12 cellular contexts compared by ENCODE assay signal in the genomic region with DNA sequence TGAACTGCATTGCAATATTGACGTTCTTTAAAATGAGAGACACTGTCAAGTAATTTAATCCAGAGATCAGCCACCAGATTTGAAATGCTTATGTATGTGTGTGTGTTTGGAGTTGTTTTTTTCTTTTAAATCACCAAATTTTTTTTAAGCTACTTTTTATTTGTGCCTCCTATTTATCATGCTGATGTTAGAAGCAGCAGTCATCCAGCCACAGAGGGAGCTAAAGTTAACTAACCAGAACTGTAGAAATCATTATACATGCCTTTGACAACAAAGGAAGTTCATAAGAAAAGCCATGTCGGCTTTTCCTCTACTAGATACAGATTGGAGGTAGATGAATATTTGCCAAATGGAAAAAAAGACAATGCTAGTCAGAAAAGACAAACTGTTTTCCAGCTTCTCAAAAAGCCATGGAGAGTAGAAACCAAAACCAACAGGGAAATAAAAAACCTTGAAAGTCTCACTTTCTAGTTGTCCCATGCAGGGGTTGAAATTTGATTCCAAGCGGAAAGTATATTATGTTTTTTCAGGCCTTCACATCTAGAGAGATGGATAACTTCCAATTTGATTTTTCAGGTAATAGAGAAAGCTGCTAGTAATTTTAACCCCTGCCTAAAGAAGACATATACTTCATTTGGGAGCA. TPM values are rescaled to one million over a fixed set of nuclear protein-coding genes. Genes with fewer than 3 reads are reported as not detected.
A peak's percentile ranks its signal among the peaks of the same experiment; 100 is the strongest.
DNase-seq lines count a peak whose midpoint lies in the region; ATAC-seq and TF ChIP-seq lines count a peak whose summit lies in the region.
"Had no signal": no experiment of that assay in that cellular context is flagged by ENCODE, and none has a peak within 500 bp of the region (broad histone marks: within the 10 kb centered on the region; RNA-seq: fewer than 3 reads in every experiment).

No MANE protein-coding gene starts in this region.

- TF ChIP-seq POLR2A in esophagus muscularis mucosa (IDR thresholded peaks at IDR 0.05; ENCODE audit: low read depth) = no peak

- 0 out of 2 replicates have a peak overlapping the region, but pooled peaks have one; percentile 7 for H3K4me2 ChIP-seq in DOHH2 (ENCODE audit: low read length)
- H3K4me2 ChIP-seq: smooth muscle cell had no signal

- no peaks in the 10 kb centered on the region for H3K9me2 ChIP-seq in DOHH2 (replicated peaks; ENCODE audit: control insufficient read depth, low read length)

- CTCF ChIA-PET in A673 (lab: Charles Lee) = interaction anchor here (0.6 kb wide), 2 partner anchors 15 to 122 kb away, joined by 5 to 7 read pairs; no protein-coding TSS in a partner anchor

- H3K4me1 ChIP-seq in A673 (ENCODE audit: insufficient read depth, low read length, poor library complexity, severe bottlenecking) = peaks cover 28% of the 10 kb centered on the region
- peaks cover 25% of the 10 kb centered on the region for H3K4me1 ChIP-seq in DOHH2 (ENCODE audit: control insufficient read depth, low read length)
- H3K4me1 ChIP-seq in esophagus muscularis mucosa = peaks cover 34 to 58% (median 50%) of the 10 kb centered on the region in 4 donors

- no peaks in the 10 kb centered on the region; the same call in 1 of the 2 replicates for H3F3A ChIP-seq in DOHH2 (ENCODE audit: control insufficient read depth, insufficient read depth)

- ATAC-seq in GM21528 (IDR thresholded peaks at IDR 0.05; ENCODE audit: low FRiP score, unreplicated experiment) (no peak), HG02610 (IDR thresholded peaks at IDR 0.05; ENCODE audit: unreplicated experiment) (no peak)

- H3K27me3 ChIP-seq in A673 (replicated peaks; ENCODE audit: insufficient read depth, low read depth, low read length, poor library complexity) (no peaks in the 10 kb centered on the region), DOHH2 (ENCODE audit: control insufficient read depth, low read length) (no peaks in the 10 kb centered on the region), esophagus muscularis mucosa (no peaks in the 10 kb centered on the region)
- H3K27me3 ChIP-seq: uterus had no signal

- no peak for TF ChIP-seq EP300 in esophagus muscularis mucosa (IDR thresholded peaks at IDR 0.05)

- intact Hi-C loops in A673 (cut with micrococcal nuclease; ENCODE audit: unreplicated experiment) (no loop called here), esophagus muscularis mucosa (cut with DNase I) (no loop called here)

- POLR2A ChIA-PET in A673 (lab: Charles Lee; ENCODE audit: low non-redundant PET) = interaction anchor here (0.5 kb wide), 1 partner anchor 29 kb away, joined by 6 read pairs; no protein-coding TSS in a partner anchor

- BruUV-seq in A673 (replicated peaks; lab: Mats Ljungman, UMichigan) = no TSS peak

- no peak overlapping the region for H3K27ac ChIP-seq in A673 (ENCODE audit: low read depth, low read length, poor library complexity, severe bottlenecking)
- no peak overlapping the region for H3K27ac ChIP-seq in DOHH2 (ENCODE audit: low read depth, low read length)
- H3K27ac ChIP-seq in esophagus muscularis mucosa (replicated peaks in 1 of 4) = no peak overlapping the region
- H3K27ac ChIP-seq: uterus had no signal

- H3K4me3 ChIP-seq in A673 (ENCODE audit: low read depth, low read length, poor library complexity, severe bottlenecking) (no peak overlapping the region), DOHH2 (ENCODE audit: low read length) (no peak overlapping the region), esophagus muscularis mucosa (no peak overlapping the region)
- H3K4me3 ChIP-seq: smooth muscle cell, uterus had no signal

- peaks cover 21% of the 10 kb centered on the region for H4K20me1 ChIP-seq in DOHH2 (ENCODE audit: control insufficient read depth, insufficient read depth, low read depth, low read length)

- TF ChIP-seq CTCF in A673 (conservative IDR thresholded peaks at IDR 0.05; ENCODE audit: low read depth, low read length) = peak; percentile 29; the same call in 1 of the 2 replicates
- TF ChIP-seq CTCF in DOHH2 (IDR thresholded peaks at IDR 0.05; ENCODE audit: low read depth, low read length, poor library complexity, severe bottlenecking) = no peak
- peak in 2 of 3 experiments; percentile 8 to 13 for TF ChIP-seq CTCF in esophagus muscularis mucosa (IDR thresholded peaks at IDR 0.05)

- DNase-seq in A673 (ENCODE audit: low spot score) = peak; percentile 44
- peak; percentile 31 for DNase-seq in NAMALWA (ENCODE audit: low spot score)
- no peak for DNase-seq in esophagus muscularis mucosa (ENCODE audit: extremely low spot score)
- DNase-seq in NK-92 treated with Interleukin-12 subunit alpha and Interleukin-12 subunit beta, amount 100 ng/mL, for 24 hours (lab: John Stamatoyannopoulos, UW) = no peak
- DNase-seq in C1 segment of cervical spinal cord (lab: John Stamatoyannopoulos, UW) = no peak
- DNase-seq: aorta, NCI-H146, uterus had no signal

- WGBS in esophagus muscularis mucosa = 72% methylated on average over 3 of the region's 3 CpGs

- H3K79me2 ChIP-seq in DOHH2 (ENCODE audit: control insufficient read depth, low read length) = peaks cover 81% of the 10 kb centered on the region

- no peaks in the 10 kb centered on the region for H3K36me3 ChIP-seq in A673 (ENCODE audit: insufficient read depth, low read length, poor library complexity, severe bottlenecking)
- peaks cover 22% of the 10 kb centered on the region for H3K36me3 ChIP-seq in DOHH2 (ENCODE audit: control insufficient read depth, low read length)
- no peaks in the 10 kb centered on the region for H3K36me3 ChIP-seq in esophagus muscularis mucosa
- H3K36me3 ChIP-seq: uterus had no signal

- no peaks in the 10 kb centered on the region for H3K9me3 ChIP-seq in A673 (ENCODE audit: low read depth, low read length, poor library complexity, severe bottlenecking)
- H3K9me3 ChIP-seq in DOHH2 (ENCODE audit: control insufficient read depth, insufficient read depth, low read length) = no peaks in the 10 kb centered on the region
- no peaks in the 10 kb centered on the region for H3K9me3 ChIP-seq in esophagus muscularis mucosa
- H3K9me3 ChIP-seq: uterus had no signal

RNA-seq across cellular contexts. Expression of a gene that starts 4.5 kb away (rescaled TPM):
- total RNA-seq in A673 (2021) (9.5 and 12.3 TPM in 2 replicates), esophagus muscularis mucosa (10 to 100 TPM; 31.8 to 46.5 (median 43.5) TPM)

RNA-seq across cellular contexts. Expression of a gene that starts 7.3 kb away (rescaled TPM):
- total RNA-seq in A673 (2021) = 2.5 and 2.7 TPM in 2 replicates
- total RNA-seq in esophagus muscularis mucosa = 10 to 100 TPM; 17.6 to 31.9 (median 27.3) TPM

RNA-seq across cellular contexts. Expression of a gene that starts 56.6 kb away (rescaled TPM):
- 33.3 and 35.5 TPM in 2 replicates for total RNA-seq in A673 (2021)
- total RNA-seq in esophagus muscularis mucosa = 10 to 100 TPM; 54.0 to 81.0 (median 67.8) TPM

Comparison
In these comparisons a context has a peak if more than half of its experiments do, and no peak if none do; other contexts are left out.
1. DNase-seq: peak in A673 (single experiment) and NAMALWA (single experiment); none in esophagus muscularis mucosa (single experiment), NK-92 treated with Interleukin-12 subunit alpha and Interleukin-12 subunit beta, amount 100 ng/mL, for 24 hours (single experiment) and C1 segment of cervical spinal cord (0 of 14).